29 cellular contexts compared by ENCODE assay signal in genomic region chr18:52766002-52766540, GRCh38.
"Had no signal": no experiment of that assay in that cellular context is flagged by ENCODE, and none has a peak within 500 bp of the region (broad histone marks: within the 10 kb centered on the region; RNA-seq: fewer than 3 reads in every experiment).

No MANE protein-coding gene starts in this region.

- H3K36me3 ChIP-seq: colonic mucosa, gastrocnemius medialis, neural progenitor cell, sigmoid colon, tibial artery had no signal

- H3K4me3 ChIP-seq: colonic mucosa, gastrocnemius medialis, mucosa of descending colon, neural progenitor cell, sigmoid colon, testis, tibial artery had no signal

- ATAC-seq: esophagus mucosa; gastrocnemius medialis; left lobe of liver; natural killer cell treated with Interleukin-12 subunit alpha and Interleukin-12 subunit beta and Interleukin-15 and Interleukin-18, amount 100 ng/mL, for 72 hours; right cardiac atrium; stimulated activated effector memory CD8-positive, alpha-beta T cell treated with anti-CD3 and anti-CD28 coated beads, Interleukin-12 subunit alpha, Interleukin-12 subunit beta, amount 100 ng/mL, for 72 hours; stimulated activated naive CD8-positive, alpha-beta T cell treated with anti-CD3 and anti-CD28 coated beads, Interleukin-15, Interleukin-2, amounts not matched to agents 100 U/mL and 50 U/mL, for 24 hours had no signal

- DNase-seq: colonic mucosa; effector CD8-positive, alpha-beta T cell; endodermal cell; foreskin fibroblast; gastrocnemius medialis; head of caudate nucleus; kidney; mesenchymal stem cell; mucosa of descending colon; naive B cell; right cardiac atrium; sigmoid colon; stimulated activated CD4-positive, alpha-beta T cell treated with anti-CD3 and anti-CD28 coated beads, Interleukin-2, amount 100 ng/mL, for 24 hours; stimulated activated CD4-positive, alpha-beta T cell treated with anti-CD3 and anti-CD28 coated beads, Interleukin-4, amount 100 ng/mL, for 24 hours; stimulated activated naive CD8-positive, alpha-beta T cell treated with anti-CD3 and anti-CD28 coated beads, Interleukin-15, Interleukin-2, amounts not matched to agents 100 U/mL and 50 U/mL, for 24 hours; substantia nigra; testis; tibial artery had no signal

- H3K9me3 ChIP-seq: colonic mucosa, gastrocnemius medialis, mucosa of descending colon, sigmoid colon, testis, tibial artery had no signal

- H3K9me3 Mint-ChIP-seq: neural progenitor cell, type B pancreatic cell had no signal

- H3K36me3 Mint-ChIP-seq: mesothelial cell of epicardium; naive B cell; natural killer cell treated with Interleukin-12 subunit alpha and Interleukin-12 subunit beta and Interleukin-15 and Interleukin-18, amount 100 ng/mL, for 72 hours; stimulated activated effector memory CD8-positive, alpha-beta T cell treated with anti-CD3 and anti-CD28 coated beads, Interleukin-12 subunit alpha, Interleukin-12 subunit beta, amount 100 ng/mL, for 72 hours; type B pancreatic cell had no signal

- H3K4me1 Mint-ChIP-seq: naive B cell; stimulated activated effector memory CD8-positive, alpha-beta T cell treated with anti-CD3 and anti-CD28 coated beads, Interleukin-12 subunit alpha, Interleukin-12 subunit beta, amount 100 ng/mL, for 72 hours had no signal

- H3K27ac Mint-ChIP-seq: dendritic cell treated with granulocyte-macrophage colony-stimulating factor and Interleukin-4, amounts not matched to agents 40 ng/mL and 50 ng/mL, for 4 days; endodermal cell; mesothelial cell of epicardium; naive B cell; natural killer cell treated with Interleukin-12 subunit alpha and Interleukin-12 subunit beta and Interleukin-15 and Interleukin-18, amount 100 ng/mL, for 72 hours; neural progenitor cell; progenitor cell of endocrine pancreas; stimulated activated effector memory CD8-positive, alpha-beta T cell treated with anti-CD3 and anti-CD28 coated beads, Interleukin-12 subunit alpha, Interleukin-12 subunit beta, amount 100 ng/mL, for 72 hours; type B pancreatic cell had no signal

- H3K27me3 ChIP-seq: colonic mucosa, gastrocnemius medialis, neural progenitor cell, sigmoid colon, testis, tibial artery had no signal

- H3K4me3 Mint-ChIP-seq: dendritic cell treated with granulocyte-macrophage colony-stimulating factor and Interleukin-4, amounts not matched to agents 40 ng/mL and 50 ng/mL, for 4 days; endodermal cell; mesothelial cell of epicardium; naive B cell; natural killer cell treated with Interleukin-12 subunit alpha and Interleukin-12 subunit beta and Interleukin-15 and Interleukin-18, amount 100 ng/mL, for 72 hours; neural progenitor cell; stimulated activated effector memory CD8-positive, alpha-beta T cell treated with anti-CD3 and anti-CD28 coated beads, Interleukin-12 subunit alpha, Interleukin-12 subunit beta, amount 100 ng/mL, for 72 hours; type B pancreatic cell had no signal

- H3K4me1 ChIP-seq: colonic mucosa, gastrocnemius medialis, parathyroid adenoma, testis, tibial artery had no signal

- H3K27ac ChIP-seq: colonic mucosa, epithelial cell of prostate, gastrocnemius medialis, neural progenitor cell, parathyroid adenoma, sigmoid colon, testis, tibial artery had no signal

- H3K27me3 Mint-ChIP-seq: dendritic cell treated with granulocyte-macrophage colony-stimulating factor and Interleukin-4, amounts not matched to agents 40 ng/mL and 50 ng/mL, for 4 days; natural killer cell treated with Interleukin-12 subunit alpha and Interleukin-12 subunit beta and Interleukin-15 and Interleukin-18, amount 100 ng/mL, for 72 hours; progenitor cell of endocrine pancreas; type B pancreatic cell had no signal
